1 cellular context compared by ENCODE assay signal in genomic region chr17:29565643-29566472, GRCh38.
TF ChIP-seq lines count a peak whose summit lies in the region.

No MANE protein-coding gene starts in this region.

TF ChIP-seq in HepG2, 621 proteins besides CTCF, POLR2A, EP300 and RAD21 (continued from another document and continues in another):
- no peak for TF ChIP-seq NFAT5 (CRISPR knock-in tag; IDR thresholded peaks at IDR 0.05)
- no peak for TF ChIP-seq ATF3 (CRISPR knock-in tag; IDR thresholded peaks at IDR 0.05)
- peak; percentile 66; the same call in 1 of the 2 replicates for TF ChIP-seq ZNF598 (CRISPR knock-in tag; IDR thresholded peaks at IDR 0.05; ENCODE audit: borderline replicate concordance)
- no peak for TF ChIP-seq ZNF510 (CRISPR knock-in tag; IDR thresholded peaks at IDR 0.05; ENCODE audit: low read depth)
- no peak for TF ChIP-seq TERF1 (CRISPR knock-in tag; IDR thresholded peaks at IDR 0.05)
- no peak for TF ChIP-seq PHF21A (CRISPR knock-in tag; IDR thresholded peaks at IDR 0.05)
- TF ChIP-seq RNF2 (conservative IDR thresholded peaks at IDR 0.05; ENCODE audit: low read depth): 0 out of 2 replicates have a peak, but pooled peaks have one; percentile 14
- no peak for TF ChIP-seq TCF7L2 (IDR thresholded peaks at IDR 0.05; ENCODE audit: low read depth, low read length)
- no peak for TF ChIP-seq ZNF629 (CRISPR knock-in tag; conservative IDR thresholded peaks at IDR 0.05)
- no peak for TF ChIP-seq RNF219 (CRISPR knock-in tag; IDR thresholded peaks at IDR 0.05)
- no peak for TF ChIP-seq SETDB1 (CRISPR knock-in tag; IDR thresholded peaks at IDR 0.05; ENCODE audit: borderline replicate concordance)
- TF ChIP-seq MTA1 (CRISPR knock-in tag; IDR thresholded peaks at IDR 0.05; ENCODE audit: borderline replicate concordance): peak; percentile 25; the same call in 1 of the 2 replicates
- TF ChIP-seq PITX1 (CRISPR knock-in tag; IDR thresholded peaks at IDR 0.05): 0 out of 2 replicates have a peak, but pooled peaks have one; percentile 19
- TF ChIP-seq PTBP1 (IDR thresholded peaks at IDR 0.05; ENCODE audit: low read depth, low read length, poor library complexity, severe bottlenecking): no peak
- no peak for TF ChIP-seq ZBTB20 (CRISPR knock-in tag; IDR thresholded peaks at IDR 0.05; ENCODE audit: borderline replicate concordance, low read depth)
- TF ChIP-seq ZNF282 (IDR thresholded peaks at IDR 0.05; ENCODE audit: partially characterized antibody): no peak
- TF ChIP-seq CAMTA2 (CRISPR knock-in tag; IDR thresholded peaks at IDR 0.05; ENCODE audit: borderline replicate concordance): 0 out of 2 replicates have a peak, but pooled peaks have one; percentile 63
- TF ChIP-seq DPF2 (CRISPR knock-in tag; IDR thresholded peaks at IDR 0.05; ENCODE audit: borderline replicate concordance, low read depth): no peak
- TF ChIP-seq POLR2AphosphoS2 (IDR thresholded peaks at IDR 0.05; ENCODE audit: low read depth, low read length): no peak
- TF ChIP-seq ZNF484 (CRISPR knock-in tag; IDR thresholded peaks at IDR 0.05; ENCODE audit: borderline replicate concordance, low read depth): no peak
- TF ChIP-seq ZBTB7B (CRISPR knock-in tag; IDR thresholded peaks at IDR 0.05): peak; percentile 67; the same call in 1 of the 2 replicates
- no peak for TF ChIP-seq KDM3A (CRISPR knock-in tag; IDR thresholded peaks at IDR 0.05; ENCODE audit: low read depth)
- no peak for TF ChIP-seq TFE3 (CRISPR knock-in tag; IDR thresholded peaks at IDR 0.05)
- no peak for TF ChIP-seq DMTF1 (CRISPR knock-in tag; IDR thresholded peaks at IDR 0.05)
- TF ChIP-seq ZFP90 (CRISPR knock-in tag; IDR thresholded peaks at IDR 0.05; ENCODE audit: borderline replicate concordance): peak; percentile 61; the same call in 1 of the 2 replicates
- no peak for TF ChIP-seq ZNF34 (CRISPR knock-in tag; IDR thresholded peaks at IDR 0.05; ENCODE audit: borderline replicate concordance)
- TF ChIP-seq CREB1 (IDR thresholded peaks at IDR 0.05): no peak
- TF ChIP-seq CREB1 (CRISPR knock-in tag; IDR thresholded peaks at IDR 0.05): no peak
- no peak for TF ChIP-seq GMEB2 (CRISPR knock-in tag; IDR thresholded peaks at IDR 0.05; ENCODE audit: low read depth)
- TF ChIP-seq HOXA5 (CRISPR knock-in tag; IDR thresholded peaks at IDR 0.05): no peak
- no peak for TF ChIP-seq ZNF207 (IDR thresholded peaks at IDR 0.05; ENCODE audit: borderline replicate concordance)
- TF ChIP-seq TMF1 (CRISPR knock-in tag; IDR thresholded peaks at IDR 0.05; ENCODE audit: low read depth): peak; percentile 86
- TF ChIP-seq ZNF235 (CRISPR knock-in tag; IDR thresholded peaks at IDR 0.05; ENCODE audit: borderline replicate concordance): no peak; the same call in 1 of the 2 replicates
- peak; percentile 41; the same call in 1 of the 2 replicates for TF ChIP-seq ZNF337 (CRISPR knock-in tag; IDR thresholded peaks at IDR 0.05; ENCODE audit: borderline replicate concordance, low read depth)
- peak; percentile 69; the same call in 1 of the 2 replicates for TF ChIP-seq POGZ (CRISPR knock-in tag; IDR thresholded peaks at IDR 0.05)
- TF ChIP-seq FOXC1 (CRISPR knock-in tag; IDR thresholded peaks at IDR 0.05; ENCODE audit: borderline replicate concordance): peak; percentile 62; the same call in 1 of the 2 replicates
- no peak for TF ChIP-seq ZNF160 (CRISPR knock-in tag; IDR thresholded peaks at IDR 0.05)
- TF ChIP-seq ZNF549 (CRISPR knock-in tag; IDR thresholded peaks at IDR 0.05): no peak
- no peak for TF ChIP-seq KAT2B (IDR thresholded peaks at IDR 0.05; ENCODE audit: borderline replicate concordance, low read depth, low read length)
- no peak for TF ChIP-seq CBFB (CRISPR knock-in tag; IDR thresholded peaks at IDR 0.05)
- TF ChIP-seq ISL2 (CRISPR knock-in tag; IDR thresholded peaks at IDR 0.05): no peak
- TF ChIP-seq ONECUT2 (CRISPR knock-in tag; IDR thresholded peaks at IDR 0.05): no peak
- TF ChIP-seq ZNF710 (CRISPR knock-in tag; IDR thresholded peaks at IDR 0.05; ENCODE audit: borderline replicate concordance): peak; percentile 65; the same call in 1 of the 2 replicates
- no peak for TF ChIP-seq IKZF1 (IDR thresholded peaks at IDR 0.05)
- no peak for TF ChIP-seq ZIK1 (CRISPR knock-in tag; IDR thresholded peaks at IDR 0.05; ENCODE audit: borderline replicate concordance, low read depth)
- no peak; the same call in 1 of the 2 replicates for TF ChIP-seq ZNF773 (CRISPR knock-in tag; IDR thresholded peaks at IDR 0.05; ENCODE audit: borderline replicate concordance)
- TF ChIP-seq ZNF562 (CRISPR knock-in tag; IDR thresholded peaks at IDR 0.05; ENCODE audit: borderline replicate concordance): no peak
- TF ChIP-seq MXD4 (CRISPR knock-in tag; IDR thresholded peaks at IDR 0.05): no peak
- TF ChIP-seq PAWR (CRISPR knock-in tag; IDR thresholded peaks at IDR 0.05; ENCODE audit: borderline replicate concordance): no peak
- 0 out of 2 replicates have a peak, but pooled peaks have one; percentile 20 for TF ChIP-seq SNAPC5 (CRISPR knock-in tag; IDR thresholded peaks at IDR 0.05; ENCODE audit: borderline replicate concordance)
